Comparison of ENCODE assay signal across 11 cellular contexts in the genomic region with DNA sequence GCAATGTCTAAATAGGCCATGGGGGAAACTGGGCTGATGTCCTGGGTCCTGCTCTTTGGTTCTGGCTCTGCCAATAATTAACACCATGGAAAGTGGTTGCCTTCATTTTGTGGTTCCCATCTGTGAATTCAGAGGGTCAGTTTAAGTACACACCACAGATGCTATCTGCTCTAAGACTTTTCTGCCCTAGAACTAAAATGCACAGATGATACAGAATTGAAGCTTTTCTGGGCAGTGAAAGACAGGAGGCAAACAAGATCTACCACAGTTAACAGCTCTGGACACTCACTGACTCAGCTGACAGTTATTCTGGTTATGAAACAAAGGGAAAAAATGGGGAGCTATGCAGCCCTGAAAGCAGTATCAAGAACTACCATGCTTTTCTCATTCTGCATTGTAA. TPM values are rescaled to one million over a fixed set of nuclear protein-coding genes. Genes with fewer than 3 reads are reported as not detected.
DNase-seq lines count a peak whose midpoint lies in the region; ATAC-seq and TF ChIP-seq lines count a peak whose summit lies in the region.
"Had no signal": no experiment of that assay in that cellular context is flagged by ENCODE, and none has a peak within 500 bp of the region (broad histone marks: within the 10 kb centered on the region; RNA-seq: fewer than 3 reads in every experiment).

No MANE protein-coding gene starts in this region.

- no peaks in the 10 kb centered on the region for H3K27me3 Mint-ChIP-seq in mesothelial cell of epicardium (ENCODE audit: low read depth)

- H3K9me3 Mint-ChIP-seq in mesothelial cell of epicardium, result peaks cover 1% of the 10 kb centered on the region

- H3K27ac Mint-ChIP-seq in mesothelial cell of epicardium, result peak overlapping the region; percentile 77

- peak; percentile 84 for DNase-seq in AG10803 (ENCODE audit: low read depth)
- DNase-seq in LoVo (ENCODE audit: low spot score), result peak; percentile 15
- peak; percentile 76 for DNase-seq in epithelial cell of esophagus (ENCODE audit: low read depth)
- DNase-seq in mesothelial cell of epicardium (ENCODE audit: low spot score in 2 of 2, unreplicated experiment in 2 of 2), result no peak
- no peak for DNase-seq in CD1c-positive myeloid dendritic cell (ENCODE audit: extremely low spot score)
- no peak for DNase-seq in DMS53 treated with DMSO at 0.1 percent for 48 hours (lab: John Stamatoyannopoulos, UW; ENCODE audit: unreplicated experiment)
- no peak for DNase-seq in globus pallidus (ENCODE audit: low spot score)
- DNase-seq: activated CD4-positive, CD25-positive, alpha-beta regulatory T cell; DMS153; kidney had no signal

- TF ChIP-seq CTCF in AG10803 (conservative IDR thresholded peaks at IDR 0.05; ENCODE audit: low read length) (peak; percentile 51), epithelial cell of esophagus (IDR thresholded peaks at IDR 0.05; ENCODE audit: insufficient read depth, low read depth, low read length, missing control alignments) (peak; percentile 29), mesothelial cell of epicardium (IDR thresholded peaks at IDR 0.05; ENCODE audit: unreplicated experiment) (no peak)

- ATAC-seq in GM21423 (IDR thresholded peaks at IDR 0.05; ENCODE audit: unreplicated experiment), result no peak

- H3K4me3 Mint-ChIP-seq in mesothelial cell of epicardium, result no peak overlapping the region

- H3K36me3 Mint-ChIP-seq in mesothelial cell of epicardium, result peaks cover 3% of the 10 kb centered on the region

- H3K4me3 ChIP-seq in AG10803 (ENCODE audit: low read length) (no peak overlapping the region), epithelial cell of esophagus (ENCODE audit: low read length) (no peak overlapping the region)

- peaks cover 62% of the 10 kb centered on the region for H3K4me1 Mint-ChIP-seq in mesothelial cell of epicardium

RNA-seq across cellular contexts. Expression of a gene that starts 37.3 kb away (rescaled TPM):
- total RNA-seq in mesothelial cell of epicardium, result 56.6 to 63.5 TPM (median 63.2 TPM) in 3 replicates

Comparison
In these comparisons a context has a peak if more than half of its experiments do, and no peak if none do; other contexts are left out.
1. DNase-seq: peak in AG10803 (single experiment), LoVo (single experiment) and epithelial cell of esophagus (single experiment); none in mesothelial cell of epicardium (0 of 2), CD1c-positive myeloid dendritic cell (single experiment), DMS53 treated with DMSO at 0.1 percent for 48 hours (single experiment) and globus pallidus (single experiment).